In genomic region chr5:32173394-32174010, GRCh38 we compare ENCODE assay signal across 8 cellular contexts. TPM values are rescaled to one million over a fixed set of nuclear protein-coding genes. Genes with fewer than 3 reads are reported as not detected.
DNase-seq lines count a peak whose midpoint lies in the region; ATAC-seq and TF ChIP-seq lines count a peak whose summit lies in the region.

No MANE protein-coding gene starts in this region.

- no peak overlapping the region for H3K23ac ChIP-seq in trophoblast cell (ENCODE audit: low read length)

- H2AFZ ChIP-seq in trophoblast cell (ENCODE audit: insufficient read depth, low read length, poor library complexity): peak overlapping the region; percentile 94

- no peak for TF ChIP-seq CTCF in heart right ventricle (IDR thresholded peaks at IDR 0.05)

- H4K91ac ChIP-seq in trophoblast cell (ENCODE audit: low read depth, low read length): peak overlapping the region; percentile 100

- peak overlapping the region; percentile 88 for H2AK5ac ChIP-seq in trophoblast cell (ENCODE audit: low read length)

- H2BK12ac ChIP-seq in trophoblast cell (ENCODE audit: low read length): peak overlapping the region; percentile 1

- H3K9ac ChIP-seq in adipocyte (ENCODE audit: low read length): peak overlapping the region; percentile 100
- peak overlapping the region; percentile 95 for H3K9ac ChIP-seq in trophoblast cell (ENCODE audit: low read length)

- peaks cover 30% of the 10 kb centered on the region for H3K36me3 ChIP-seq in KOPT-K1 (ENCODE audit: insufficient read depth, low read length)
- peaks cover 28% of the 10 kb centered on the region for H3K36me3 ChIP-seq in adipocyte (ENCODE audit: control insufficient read depth, insufficient read depth, low read length, severe bottlenecking)
- H3K36me3 ChIP-seq in heart right ventricle: peaks cover 0 to 35% (median 0%) of the 10 kb centered on the region in 9 donors
- H3K36me3 ChIP-seq in trophoblast cell (ENCODE audit: control insufficient read depth in 1 of 2, insufficient read depth in 2 of 2, low read length in 2 of 2): peaks cover 7% of the 10 kb centered on the region in 2 experiments

- DNase-seq in DMS79 treated with DMSO at 0.1 percent for 48 hours (lab: John Stamatoyannopoulos, UW) (peak; percentile 86), RPMI7951 (ENCODE audit: low read depth) (peak; percentile 57), adipocyte (ENCODE audit: low read depth) (peak; percentile 79), heart right ventricle (peak; percentile 39 to 68), trophoblast cell (peak; percentile 79), HuH-7 (ENCODE audit: low spot score) (no peak)

- H3K18ac ChIP-seq in trophoblast cell (ENCODE audit: low read length): peak overlapping the region; percentile 99

- H3K14ac ChIP-seq in trophoblast cell (ENCODE audit: low read length): peak overlapping the region; percentile 98

- H2BK120ac ChIP-seq in trophoblast cell (ENCODE audit: insufficient read depth, low read length, poor library complexity): peak overlapping the region; percentile 99

- H4K12ac ChIP-seq in trophoblast cell (ENCODE audit: low read depth, low read length): peak overlapping the region; percentile 97

- 0% methylated on average over 55 to 70 of the region's 70 CpGs for WGBS in heart right ventricle, 2 donors
- no CpG with 5 or more reads among the region's 70 CpGs for WGBS in trophoblast cell (ENCODE audit: extremely low coverage, insufficient coverage, insufficient read length)

- H3K9me3 ChIP-seq in KOPT-K1 (ENCODE audit: insufficient read depth, low read length, poor library complexity, severe bottlenecking): no peaks in the 10 kb centered on the region
- no peaks in the 10 kb centered on the region for H3K9me3 ChIP-seq in adipocyte (ENCODE audit: control insufficient read depth, low read length)
- no peaks in the 10 kb centered on the region for H3K9me3 ChIP-seq in heart right ventricle
- H3K9me3 ChIP-seq in trophoblast cell (ENCODE audit: insufficient read depth, low read depth, low read length): no peaks in the 10 kb centered on the region

- H2BK5ac ChIP-seq in trophoblast cell (ENCODE audit: low read depth, low read length, poor library complexity): peak overlapping the region; percentile 95

- intact Hi-C loops in heart right ventricle (cut with DNase I): loop anchor here in 2 of 10 donors (5.0 kb wide), 3 partner anchors 44 to 76 kb away; no protein-coding TSS in a partner anchor

- H4K8ac ChIP-seq in trophoblast cell (ENCODE audit: low read depth, low read length): peak overlapping the region; percentile 97

- H3K27ac ChIP-seq in KOPT-K1 (ENCODE audit: low read depth, low read length, poor library complexity, severe bottlenecking): peak overlapping the region; percentile 93
- peak overlapping the region; percentile 99 to 100 (median 100) for H3K27ac ChIP-seq in heart right ventricle
- H3K27ac ChIP-seq in trophoblast cell (ENCODE audit: low read depth, low read length): peak overlapping the region; percentile 99

- ATAC-seq in GM21786 (IDR thresholded peaks at IDR 0.05; ENCODE audit: unreplicated experiment) (peak; percentile 18), heart right ventricle (peak in 7 of 8 donors; percentile 8 to 45 (median 30))

- H3K4me2 ChIP-seq in trophoblast cell (ENCODE audit: low read length): peak overlapping the region; percentile 90

- H3K4ac ChIP-seq in trophoblast cell (ENCODE audit: low read depth, low read length): peak overlapping the region; percentile 95

- H3K27me3 ChIP-seq in adipocyte (replicated peaks; ENCODE audit: control insufficient read depth, insufficient read depth, low read length) (no peaks in the 10 kb centered on the region), heart right ventricle (no peaks in the 10 kb centered on the region), trophoblast cell (ENCODE audit: insufficient read depth, low read length) (no peaks in the 10 kb centered on the region)

- peaks cover 15% of the 10 kb centered on the region for H3K79me1 ChIP-seq in trophoblast cell (ENCODE audit: low read length)

- H3K4me3 ChIP-seq in adipocyte (ENCODE audit: low read length): peak overlapping the region; percentile 98
- peak overlapping the region; percentile 74 to 98 (median 92) for H3K4me3 ChIP-seq in heart right ventricle
- H3K4me3 ChIP-seq in trophoblast cell (ENCODE audit: low read depth, low read length): peak overlapping the region; percentile 99

- peaks cover 21% of the 10 kb centered on the region for H3K79me2 ChIP-seq in trophoblast cell (ENCODE audit: control insufficient read depth, insufficient read depth, low read length, poor library complexity)

- peaks cover 39% of the 10 kb centered on the region for H3K4me1 ChIP-seq in adipocyte (ENCODE audit: control insufficient read depth, insufficient read depth, low read length)
- peaks cover 0 to 51% (median 36%) of the 10 kb centered on the region in 9 donors for H3K4me1 ChIP-seq in heart right ventricle
- peaks cover 0 to 4% of the 10 kb centered on the region in 2 experiments for H3K4me1 ChIP-seq in trophoblast cell (ENCODE audit: control insufficient read depth in 1 of 2, insufficient read depth in 2 of 2, low read length in 2 of 2)

RNA-seq across cellular contexts. Expression of gene GOLPH3, which starts 0.6 kb away (rescaled TPM):
- 56.3 and 56.7 TPM in 2 replicates for total RNA-seq in RPMI7951 (2014; rRNA removed; shearing (Covaris generic))
- total RNA-seq in heart right ventricle: 10 to 100 TPM; 33.7 to 69.5 (median 40.4) TPM
- 10 to 100 TPM; 23.2 to 29.1 TPM for polyA plus RNA-seq in heart right ventricle
- 87.4 and 93.1 TPM in 2 replicates for polyA plus RNA-seq in trophoblast cell (2013)
